1 cellular context compared by ENCODE assay signal in the genomic region with DNA sequence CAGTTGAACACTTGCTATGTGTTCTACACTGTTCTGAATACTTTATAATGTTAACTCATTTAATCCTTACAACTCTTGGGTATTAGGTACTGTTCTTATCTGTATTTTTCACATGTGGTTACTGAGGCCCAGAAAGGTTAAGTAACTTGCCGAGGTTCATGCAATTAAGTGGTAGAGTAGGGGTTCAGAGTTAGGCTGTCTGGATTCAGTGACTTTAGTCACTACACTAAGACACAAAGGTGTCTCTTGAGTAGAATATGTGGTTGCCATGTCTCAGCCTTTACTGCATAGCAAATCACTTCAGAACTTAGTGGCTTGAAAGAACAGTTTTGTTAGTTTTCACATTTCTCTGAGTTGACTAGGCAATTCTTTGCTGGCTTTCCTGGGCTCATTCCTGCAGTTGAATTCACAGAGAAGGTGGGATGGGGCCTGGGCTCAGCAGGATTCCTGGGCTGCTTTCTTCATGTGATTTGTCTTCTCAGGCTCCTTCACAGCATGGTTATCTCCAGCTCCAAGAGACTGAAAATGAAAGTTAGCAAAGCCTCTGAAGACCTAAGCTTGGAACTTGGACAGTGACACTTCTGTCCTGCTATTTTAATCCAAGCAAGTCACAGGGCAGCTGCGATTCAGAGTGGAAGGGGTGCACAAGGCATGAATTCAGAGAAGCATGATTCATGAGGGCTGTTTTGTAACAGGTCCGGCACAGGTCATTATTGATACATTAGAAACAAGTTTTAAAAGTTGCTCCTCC.
TF ChIP-seq lines count a peak whose summit lies in the region.

No MANE protein-coding gene starts in this region.

TF ChIP-seq in HepG2, 621 proteins besides CTCF, POLR2A, EP300 and RAD21 (continued from another document):
- TF ChIP-seq, protein P1, sequence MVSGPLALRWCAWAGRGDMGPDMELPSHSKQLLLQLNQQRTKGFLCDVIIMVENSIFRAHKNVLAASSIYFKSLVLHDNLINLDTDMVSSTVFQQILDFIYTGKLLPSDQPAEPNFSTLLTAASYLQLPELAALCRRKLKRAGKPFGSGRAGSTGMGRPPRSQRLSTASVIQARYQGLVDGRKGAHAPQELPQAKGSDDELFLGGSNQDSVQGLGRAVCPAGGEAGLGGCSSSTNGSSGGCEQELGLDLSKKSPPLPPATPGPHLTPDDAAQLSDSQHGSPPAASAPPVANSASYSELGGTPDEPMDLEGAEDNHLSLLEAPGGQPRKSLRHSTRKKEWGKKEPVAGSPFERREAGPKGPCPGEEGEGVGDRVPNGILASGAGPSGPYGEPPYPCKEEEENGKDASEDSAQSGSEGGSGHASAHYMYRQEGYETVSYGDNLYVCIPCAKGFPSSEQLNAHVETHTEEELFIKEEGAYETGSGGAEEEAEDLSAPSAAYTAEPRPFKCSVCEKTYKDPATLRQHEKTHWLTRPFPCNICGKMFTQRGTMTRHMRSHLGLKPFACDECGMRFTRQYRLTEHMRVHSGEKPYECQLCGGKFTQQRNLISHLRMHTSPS (CRISPR knock-in tag; IDR thresholded peaks at IDR 0.05; ENCODE audit: low read depth) = no peak
- no peak for TF ChIP-seq MLLT10 (CRISPR knock-in tag; IDR thresholded peaks at IDR 0.05)
- TF ChIP-seq, protein P2, sequence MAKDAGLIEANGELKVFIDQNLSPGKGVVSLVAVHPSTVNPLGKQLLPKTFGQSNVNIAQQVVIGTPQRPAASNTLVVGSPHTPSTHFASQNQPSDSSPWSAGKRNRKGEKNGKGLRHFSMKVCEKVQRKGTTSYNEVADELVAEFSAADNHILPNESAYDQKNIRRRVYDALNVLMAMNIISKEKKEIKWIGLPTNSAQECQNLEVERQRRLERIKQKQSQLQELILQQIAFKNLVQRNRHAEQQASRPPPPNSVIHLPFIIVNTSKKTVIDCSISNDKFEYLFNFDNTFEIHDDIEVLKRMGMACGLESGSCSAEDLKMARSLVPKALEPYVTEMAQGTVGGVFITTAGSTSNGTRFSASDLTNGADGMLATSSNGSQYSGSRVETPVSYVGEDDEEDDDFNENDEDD (CRISPR knock-in tag; IDR thresholded peaks at IDR 0.05; ENCODE audit: borderline replicate concordance) = no peak
- no peak for TF ChIP-seq SMAD3 (CRISPR knock-in tag; IDR thresholded peaks at IDR 0.05)
- TF ChIP-seq, protein P3, sequence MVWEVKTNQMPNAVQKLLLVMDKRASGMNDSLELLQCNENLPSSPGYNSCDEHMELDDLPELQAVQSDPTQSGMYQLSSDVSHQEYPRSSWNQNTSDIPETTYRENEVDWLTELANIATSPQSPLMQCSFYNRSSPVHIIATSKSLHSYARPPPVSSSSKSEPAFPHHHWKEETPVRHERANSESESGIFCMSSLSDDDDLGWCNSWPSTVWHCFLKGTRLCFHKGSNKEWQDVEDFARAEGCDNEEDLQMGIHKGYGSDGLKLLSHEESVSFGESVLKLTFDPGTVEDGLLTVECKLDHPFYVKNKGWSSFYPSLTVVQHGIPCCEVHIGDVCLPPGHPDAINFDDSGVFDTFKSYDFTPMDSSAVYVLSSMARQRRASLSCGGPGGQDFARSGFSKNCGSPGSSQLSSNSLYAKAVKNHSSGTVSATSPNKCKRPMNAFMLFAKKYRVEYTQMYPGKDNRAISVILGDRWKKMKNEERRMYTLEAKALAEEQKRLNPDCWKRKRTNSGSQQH (CRISPR knock-in tag; IDR thresholded peaks at IDR 0.05; ENCODE audit: low read depth) = no peak
- TF ChIP-seq, protein P4, sequence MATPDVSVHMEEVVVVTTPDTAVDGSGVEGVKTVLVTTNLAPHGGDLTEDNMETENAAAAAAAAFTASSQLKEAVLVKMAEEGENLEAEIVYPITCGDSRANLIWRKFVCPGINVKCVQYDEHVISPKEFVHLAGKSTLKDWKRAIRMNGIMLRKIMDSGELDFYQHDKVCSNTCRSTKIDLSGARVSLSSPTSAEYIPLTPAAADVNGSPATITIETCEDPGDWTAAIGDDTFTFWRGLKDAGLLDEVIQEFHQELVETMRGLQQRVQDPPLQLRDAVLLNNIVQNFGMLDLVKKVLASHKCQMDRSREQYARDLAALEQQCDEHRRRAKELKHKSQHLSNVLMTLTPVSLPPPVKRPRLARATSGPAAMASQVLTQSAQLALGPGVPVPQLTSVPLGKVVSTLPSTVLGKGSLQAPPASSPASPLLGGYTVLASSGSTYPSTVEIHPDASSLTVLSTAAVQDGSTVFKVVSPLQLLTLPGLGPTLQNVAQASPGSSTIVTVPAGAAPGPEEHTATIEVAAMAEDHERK (CRISPR knock-in tag; IDR thresholded peaks at IDR 0.05; ENCODE audit: low read depth) = no peak
- no peak for TF ChIP-seq FOXJ3 (CRISPR knock-in tag; IDR thresholded peaks at IDR 0.05; ENCODE audit: borderline replicate concordance)
- TF ChIP-seq SRSF1 (optimal IDR thresholded peaks at IDR 0.05; ENCODE audit: low read depth, low read length) = no peak
- TF ChIP-seq CENPT (CRISPR knock-in tag; IDR thresholded peaks at IDR 0.05; ENCODE audit: low read depth) = no peak
- TF ChIP-seq, protein P5, sequence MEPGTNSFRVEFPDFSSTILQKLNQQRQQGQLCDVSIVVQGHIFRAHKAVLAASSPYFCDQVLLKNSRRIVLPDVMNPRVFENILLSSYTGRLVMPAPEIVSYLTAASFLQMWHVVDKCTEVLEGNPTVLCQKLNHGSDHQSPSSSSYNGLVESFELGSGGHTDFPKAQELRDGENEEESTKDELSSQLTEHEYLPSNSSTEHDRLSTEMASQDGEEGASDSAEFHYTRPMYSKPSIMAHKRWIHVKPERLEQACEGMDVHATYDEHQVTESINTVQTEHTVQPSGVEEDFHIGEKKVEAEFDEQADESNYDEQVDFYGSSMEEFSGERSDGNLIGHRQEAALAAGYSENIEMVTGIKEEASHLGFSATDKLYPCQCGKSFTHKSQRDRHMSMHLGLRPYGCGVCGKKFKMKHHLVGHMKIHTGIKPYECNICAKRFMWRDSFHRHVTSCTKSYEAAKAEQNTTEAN (CRISPR knock-in tag; conservative IDR thresholded peaks at IDR 0.05) = no peak
- TF ChIP-seq, protein P6, sequence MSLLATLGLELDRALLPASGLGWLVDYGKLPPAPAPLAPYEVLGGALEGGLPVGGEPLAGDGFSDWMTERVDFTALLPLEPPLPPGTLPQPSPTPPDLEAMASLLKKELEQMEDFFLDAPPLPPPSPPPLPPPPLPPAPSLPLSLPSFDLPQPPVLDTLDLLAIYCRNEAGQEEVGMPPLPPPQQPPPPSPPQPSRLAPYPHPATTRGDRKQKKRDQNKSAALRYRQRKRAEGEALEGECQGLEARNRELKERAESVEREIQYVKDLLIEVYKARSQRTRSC (CRISPR knock-in tag; IDR thresholded peaks at IDR 0.05; ENCODE audit: low read depth) = no peak
- no peak for TF ChIP-seq ZNF235 (CRISPR knock-in tag; IDR thresholded peaks at IDR 0.05; ENCODE audit: borderline replicate concordance)
- TF ChIP-seq ZNF333 (CRISPR knock-in tag; IDR thresholded peaks at IDR 0.05; ENCODE audit: borderline replicate concordance) = no peak
- TF ChIP-seq ZNF782 (CRISPR knock-in tag; IDR thresholded peaks at IDR 0.05; ENCODE audit: borderline replicate concordance) = no peak
- no peak for TF ChIP-seq ZNF138 (CRISPR knock-in tag; IDR thresholded peaks at IDR 0.05; ENCODE audit: low read depth)
